In the genomic region with DNA sequence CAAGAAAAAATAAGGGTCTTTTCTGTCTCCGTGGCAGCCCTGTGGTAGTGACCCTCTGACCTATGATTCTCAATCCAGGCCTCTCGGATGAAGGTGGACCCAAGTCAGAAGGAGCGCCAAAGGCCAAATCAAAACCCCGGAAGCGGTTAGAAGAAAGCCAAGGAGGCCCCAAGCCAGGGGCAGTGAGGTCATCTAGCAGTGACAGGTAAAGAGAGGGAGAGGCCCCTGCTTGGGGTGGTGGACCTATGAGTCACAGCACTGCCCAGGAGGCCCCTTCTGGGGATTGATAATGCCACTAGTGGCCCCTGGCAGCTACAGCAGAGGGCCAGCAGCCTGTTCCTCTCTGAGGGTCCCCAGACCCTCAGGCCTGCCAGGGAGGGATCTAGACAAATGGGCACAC, we compare ENCODE assay signal across 20 cellular contexts. TPM values are rescaled to one million over a fixed set of nuclear protein-coding genes. Genes with fewer than 3 reads are reported as not detected.
A peak's percentile ranks its signal among the peaks of the same experiment; 100 is the strongest.
DNase-seq lines count a peak whose midpoint lies in the region; ATAC-seq and TF ChIP-seq lines count a peak whose summit lies in the region.
"Had no signal": no experiment of that assay in that cellular context is flagged by ENCODE, and none has a peak within 500 bp of the region (broad histone marks: within the 10 kb centered on the region; RNA-seq: fewer than 3 reads in every experiment).

No MANE protein-coding gene starts in this region.

- no peaks in the 10 kb centered on the region for H3K9me3 ChIP-seq in psoas muscle
- H3K9me3 ChIP-seq: gastrocnemius medialis, HAP-1, left ventricle myocardium inferior, right atrium auricular region, vagina had no signal

- no peak for ATAC-seq in sciatic nerve
- no peak for ATAC-seq in GM21423 (IDR thresholded peaks at IDR 0.05; ENCODE audit: unreplicated experiment)
- ATAC-seq in psoas muscle: no peak
- ATAC-seq: activated naive CD8-positive, alpha-beta T cell treated with anti-CD3 and anti-CD28 coated beads, Interleukin-2, amount 50 U/mL, for 24 hours; gastrocnemius medialis had no signal

- intact Hi-C loops in sciatic nerve (cut with DNase I): no loop called here
- intact Hi-C loops in psoas muscle (cut with DNase I): loop anchor here (10.0 kb wide), 1 partner anchor 106 kb away; no protein-coding TSS in a partner anchor

- H3K36me3 ChIP-seq in psoas muscle (ENCODE audit: insufficient read depth in 1 of 2, low read depth in 1 of 2): peaks cover 0 to 22% of the 10 kb centered on the region in 2 donors
- H3K36me3 ChIP-seq: gastrocnemius medialis, HAP-1, vagina had no signal

- no peak overlapping the region for H3K27ac ChIP-seq in psoas muscle
- H3K27ac ChIP-seq: gastrocnemius medialis, left ventricle myocardium inferior, right atrium auricular region, vagina had no signal

- no peak overlapping the region for H3K4me3 ChIP-seq in psoas muscle
- H3K4me3 ChIP-seq: dorsolateral prefrontal cortex, gastrocnemius medialis, HAP-1, left ventricle myocardium inferior, right atrium auricular region, vagina had no signal

- DNase-seq in A172 (ENCODE audit: low spot score) (peak; percentile 35), ELR (ENCODE audit: low read depth) (peak; percentile 24), RPMI7951 (ENCODE audit: low read depth) (peak; percentile 54), left kidney (ENCODE audit: low read depth, low spot score) (peak; percentile 35), sciatic nerve (ENCODE audit: low spot score) (no peak), NCI-H226 (no peak), psoas muscle (no peak)
- DNase-seq: activated CD4-positive, alpha-beta T cell treated with anti-CD3 and anti-CD28 coated beads, Interleukin-2, amount 50 U/mL, for 4 hours; activated naive CD8-positive, alpha-beta T cell treated with anti-CD3 and anti-CD28 coated beads, Interleukin-2, amount 50 U/mL, for 24 hours; gastrocnemius medialis; left ventricle myocardium inferior; NCI-H748 treated with DMSO at 0.1 percent for 48 hours; occipital lobe; stimulated activated naive CD4-positive, alpha-beta T cell treated with Interleukin-2 at 50 U/mL for 16 hours; SW 1271 had no signal

- WGBS in psoas muscle, 3 donors: 70 to 77% (median 74%) methylated on average over 5 of the region's 5 CpGs

- no peaks in the 10 kb centered on the region for H3K27me3 ChIP-seq in psoas muscle (ENCODE audit: insufficient read depth in 3 of 3, low read length in 2 of 3)
- H3K27me3 ChIP-seq: dorsolateral prefrontal cortex, gastrocnemius medialis, right atrium auricular region, vagina had no signal

- no peaks in the 10 kb centered on the region for H3K4me1 ChIP-seq in psoas muscle
- H3K4me1 ChIP-seq: gastrocnemius medialis, right atrium auricular region had no signal

- TF ChIP-seq CTCF in psoas muscle (IDR thresholded peaks at IDR 0.05): no peak

RNA-seq across cellular contexts. Expression of a gene that starts 6.4 kb away (rescaled TPM):
- total RNA-seq in A172 (2014; rRNA removed; shearing (Covaris generic)): 13.8 and 24.1 TPM in 2 replicates
- 23.8 and 25.9 TPM in 2 replicates for total RNA-seq in RPMI7951 (2014; rRNA removed; shearing (Covaris generic))
- total RNA-seq in sciatic nerve (22.5 TPM), psoas muscle (10 to 100 TPM; 15.8 to 18.7 (median 16.3) TPM)
- polyA plus RNA-seq in psoas muscle: 10 to 100 TPM; 13.2 to 20.3 (median 19.0) TPM

RNA-seq across cellular contexts. Expression of a gene that starts 33.6 kb away (rescaled TPM):
- total RNA-seq in A172 (2014; rRNA removed; shearing (Covaris generic)): 11.5 and 13.3 TPM in 2 replicates
- 4.4 and 4.6 TPM in 2 replicates for total RNA-seq in RPMI7951 (2014; rRNA removed; shearing (Covaris generic))
- 12.8 TPM for total RNA-seq in sciatic nerve
- 10 to 100 TPM in 2 of 4 donors, 1 to 10 TPM in 2; 4.4 to 10.7 (median 9.1) TPM for total RNA-seq in psoas muscle
- 1 to 10 TPM; 2.7 to 6.0 (median 2.8) TPM for polyA plus RNA-seq in psoas muscle

Comparison
In these comparisons a context has a peak if more than half of its experiments do, and no peak if none do; other contexts are left out.
1. DNase-seq: peak in A172 (single experiment), ELR (single experiment), RPMI7951 (single experiment) and left kidney (single experiment); none in sciatic nerve (single experiment), NCI-H226 (single experiment) and psoas muscle (0 of 2).